Comparison of ENCODE assay signal across 9 cellular contexts in the genomic region with DNA sequence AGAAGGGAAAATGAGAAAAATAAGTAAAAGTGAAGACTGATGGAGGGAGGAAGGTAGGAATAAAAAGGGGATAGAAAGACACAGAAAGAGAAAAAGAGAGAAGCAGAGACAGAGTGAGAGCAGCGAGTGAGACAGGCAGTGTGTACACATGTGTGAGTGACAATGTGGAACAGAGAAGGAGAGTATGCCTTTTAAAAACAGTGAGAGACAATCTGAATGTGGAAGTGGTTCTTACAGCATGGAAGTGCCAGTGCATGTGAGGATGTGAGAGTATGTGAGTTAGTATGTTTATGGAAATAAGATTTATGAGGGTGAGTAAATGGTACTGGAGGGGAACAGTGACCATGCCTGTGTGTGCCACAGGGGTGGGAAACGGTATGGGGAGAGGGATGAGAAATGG. TPM values are rescaled to one million over a fixed set of nuclear protein-coding genes. Genes with fewer than 3 reads are reported as not detected.
A peak's percentile ranks its signal among the peaks of the same experiment; 100 is the strongest.
DNase-seq lines count a peak whose midpoint lies in the region; ATAC-seq and TF ChIP-seq lines count a peak whose summit lies in the region.
"Had no signal": no experiment of that assay in that cellular context is flagged by ENCODE, and none has a peak within 500 bp of the region (broad histone marks: within the 10 kb centered on the region; RNA-seq: fewer than 3 reads in every experiment).

No MANE protein-coding gene starts in this region.

- ATAC-seq in PC-3: peak; percentile 0; the same call in 1 of the 2 replicates
- ATAC-seq in HG02571 (IDR thresholded peaks at IDR 0.05; ENCODE audit: unreplicated experiment): no peak
- ATAC-seq in GM19395 (IDR thresholded peaks at IDR 0.05; ENCODE audit: unreplicated experiment): no peak
- no peak for ATAC-seq in HG03280 (IDR thresholded peaks at IDR 0.05; ENCODE audit: unreplicated experiment)

- peak overlapping the region; percentile 95 for H3K4me3 ChIP-seq in PC-3 (ENCODE audit: low read length)
- H3K4me3 ChIP-seq in stomach smooth muscle (ENCODE audit: low read length in 2 of 2): peak overlapping the region; percentile 95 to 98

- no peaks in the 10 kb centered on the region for H3K27me3 ChIP-seq in PC-3 (ENCODE audit: low read length)
- H3K27me3 ChIP-seq in stomach smooth muscle (ENCODE audit: control insufficient read depth in 1 of 2, insufficient read depth in 2 of 2, low read length in 2 of 2): no peaks in the 10 kb centered on the region

- DNase-seq in NCI-H1694 treated with DMSO at 0.1 percent for 48 hours (lab: John Stamatoyannopoulos, UW) (peak; percentile 12), NCI-H1694 (lab: John Stamatoyannopoulos, UW) (no peak), PC-3 (peak; percentile 21), globus pallidus (ENCODE audit: low spot score) (peak; percentile 43)

- H3K36me3 ChIP-seq in PC-3 (ENCODE audit: low read depth, low read length) (no peaks in the 10 kb centered on the region), stomach smooth muscle (ENCODE audit: control insufficient read depth in 2 of 2, insufficient read depth in 2 of 2, low read length in 2 of 2) (no peaks in the 10 kb centered on the region)

- no peaks in the 10 kb centered on the region for H3K9me2 ChIP-seq in PC-3 (replicated peaks; ENCODE audit: low read length)

- intact Hi-C loops in PC-3 (cut with micrococcal nuclease): loop anchor here (1.0 to 10.0 kb wide), 8 partner anchors 51 to 1194 kb away; no protein-coding TSS in a partner anchor

- peaks cover 40% of the 10 kb centered on the region for H3K79me2 ChIP-seq in PC-3 (ENCODE audit: low read length)

- H3K9me3 ChIP-seq in PC-3 (ENCODE audit: low read length): no peaks in the 10 kb centered on the region
- no peaks in the 10 kb centered on the region for H3K9me3 ChIP-seq in stomach smooth muscle (ENCODE audit: control insufficient read depth in 2 of 2, low read length in 2 of 2)

- no TSS peak for BruUV-seq in PC-3 (replicated peaks; lab: Mats Ljungman, UMichigan)

- peak overlapping the region; percentile 90; the same call in 1 of the 2 replicates for H2AFZ ChIP-seq in PC-3 (ENCODE audit: low read length)

- TF ChIP-seq CTCF in PC-3 (conservative IDR thresholded peaks at IDR 0.05; ENCODE audit: low read depth, low read length): no peak

- peaks cover 44% of the 10 kb centered on the region for H3K4me1 ChIP-seq in PC-3 (ENCODE audit: insufficient read depth, low read length)
- H3K4me1 ChIP-seq in stomach smooth muscle (ENCODE audit: control insufficient read depth, insufficient read depth, low read length): peaks cover 13% of the 10 kb centered on the region

- H3F3A ChIP-seq in PC-3 (ENCODE audit: low read length, unreplicated experiment): peaks cover 5% of the 10 kb centered on the region

- no peaks in the 10 kb centered on the region for H4K20me1 ChIP-seq in PC-3 (ENCODE audit: low read length)

- no peak overlapping the region for H3K27ac ChIP-seq in PC-3 (ENCODE audit: low read length)
- peak overlapping the region; percentile 69 for H3K27ac ChIP-seq in stomach smooth muscle (ENCODE audit: low read length)

- POLR2A ChIA-PET in PC-3 (lab: Charles Lee; ENCODE audit: unreplicated experiment): no interaction called here

- H3K9ac ChIP-seq in PC-3 (ENCODE audit: low read length) (peak overlapping the region; percentile 7; the same call in 1 of the 2 replicates), stomach smooth muscle (ENCODE audit: low read length in 2 of 2) (peak overlapping the region; percentile 72 to 79)

- H3K4me2 ChIP-seq in PC-3 (ENCODE audit: low read length): peak overlapping the region; percentile 83

- CTCF ChIA-PET in PC-3 (lab: Charles Lee): no interaction called here

RNA-seq across cellular contexts. Expression of gene NEGR1, which starts 1.2 kb away (rescaled TPM):
- 1.7 and 3.4 TPM in 2 replicates for total RNA-seq in PC-3 (2014; rRNA removed)
- total RNA-seq: T-helper 2 cell treated with Interferon-gamma antibody and Interleukin-4, amounts not matched to agents 100 ng/mL and 5 ng/mL, for 36 hours had no signal
